ENCODE assay signal across 1 cellular context in the genomic region with DNA sequence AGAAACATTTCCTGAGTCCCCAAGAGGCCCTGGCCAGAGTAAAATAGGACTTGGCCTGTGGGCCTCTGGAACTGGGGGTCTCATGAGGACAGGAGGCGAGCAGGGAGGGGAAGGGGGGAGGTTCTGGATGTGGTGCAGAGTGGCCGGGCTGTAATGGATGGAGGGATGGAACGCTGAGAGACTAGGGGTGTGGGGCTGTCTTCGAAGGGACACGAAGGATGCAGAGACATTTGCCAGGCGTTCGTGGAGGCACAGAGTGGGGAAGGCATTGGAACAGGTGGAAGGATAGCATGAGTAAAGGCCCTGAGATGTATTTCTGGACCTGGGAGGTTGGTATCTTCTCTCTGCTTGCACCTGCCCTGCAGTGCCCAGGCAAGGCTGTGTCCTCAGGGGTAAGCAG.
TF ChIP-seq lines count a peak whose summit lies in the region.

No MANE protein-coding gene starts in this region.

TF ChIP-seq in H1, 55 proteins besides CTCF, POLR2A, EP300 and RAD21:
- TF ChIP-seq HDAC2 (IDR thresholded peaks at IDR 0.05; ENCODE audit: borderline replicate concordance in 1 of 2, low read depth in 2 of 2, low read length in 2 of 2): no peak
- TF ChIP-seq GTF2F1 (IDR thresholded peaks at IDR 0.05; ENCODE audit: borderline replicate concordance, low read depth, low read length): no peak
- no peak for TF ChIP-seq MAX (IDR thresholded peaks at IDR 0.05)
- TF ChIP-seq KDM4A (IDR thresholded peaks at IDR 0.05; ENCODE audit: low read depth, low read length, severe bottlenecking): no peak
- no peak for TF ChIP-seq NRF1 (IDR thresholded peaks at IDR 0.05; ENCODE audit: low read depth, low read length)
